Comparison of ENCODE assay signal across 23 cellular contexts in genomic region chr3:9198261-9198660, GRCh38. TPM values are rescaled to one million over a fixed set of nuclear protein-coding genes. Genes with fewer than 3 reads are reported as not detected.
DNase-seq lines count a peak whose midpoint lies in the region; ATAC-seq and TF ChIP-seq lines count a peak whose summit lies in the region.
"Had no signal": no experiment of that assay in that cellular context is flagged by ENCODE, and none has a peak within 500 bp of the region (broad histone marks: within the 10 kb centered on the region; RNA-seq: fewer than 3 reads in every experiment).

No MANE protein-coding gene starts in this region.

- no peak overlapping the region for H2AFZ ChIP-seq in neural cell (ENCODE audit: low read depth, low read length)
- H2AFZ ChIP-seq: PC-9 had no signal

- H3K9me3 ChIP-seq in endodermal cell (ENCODE audit: control insufficient read depth, low read length) (no peaks in the 10 kb centered on the region), neural cell (ENCODE audit: low read length) (no peaks in the 10 kb centered on the region), testis (no peaks in the 10 kb centered on the region), Peyer's patch (no peaks in the 10 kb centered on the region)
- H3K9me3 ChIP-seq: SJSA1 had no signal

- H3K4me3 Mint-ChIP-seq in endodermal cell: no peak overlapping the region
- H3K4me3 Mint-ChIP-seq: CD4-positive, alpha-beta memory T cell had no signal

- 100% methylated on average over 1 to 2 of the region's 3 CpGs for WGBS in endodermal cell (ENCODE audit: insufficient coverage in 1 of 2, insufficient read length in 1 of 2), 2 experiments
- WGBS in testis, 2 donors: 84 to 88% methylated on average over 3 of the region's 3 CpGs

- no peak for TF ChIP-seq CTCF in endodermal cell (conservative IDR thresholded peaks at IDR 0.05)
- TF ChIP-seq CTCF in neural cell (IDR thresholded peaks at IDR 0.05; ENCODE audit: poor library complexity, severe bottlenecking): no peak
- no peak for TF ChIP-seq CTCF in testis (IDR thresholded peaks at IDR 0.05)
- TF ChIP-seq CTCF in Peyer's patch (IDR thresholded peaks at IDR 0.05): no peak

- peaks cover 6% of the 10 kb centered on the region for H3K4me1 ChIP-seq in endodermal cell (ENCODE audit: control insufficient read depth, insufficient read depth, low read length)
- peaks cover 23% of the 10 kb centered on the region for H3K4me1 ChIP-seq in testis
- no peaks in the 10 kb centered on the region for H3K4me1 ChIP-seq in Peyer's patch
- H3K4me1 ChIP-seq: SJSA1 had no signal

- peaks cover 48% of the 10 kb centered on the region for H3K79me2 ChIP-seq in neural cell (replicated peaks; ENCODE audit: insufficient read depth, low read length)

- no peaks in the 10 kb centered on the region for H3F3A ChIP-seq in neural cell (ENCODE audit: insufficient read depth, low read length, poor library complexity, severe bottlenecking)

- H3K27ac Mint-ChIP-seq in endodermal cell: no peak overlapping the region

- TF ChIP-seq EP300 in neural cell (conservative IDR thresholded peaks at IDR 0.05; ENCODE audit: poor library complexity, severe bottlenecking): no peak

- no peaks in the 10 kb centered on the region for H3K9me3 Mint-ChIP-seq in endodermal cell
- H3K9me3 Mint-ChIP-seq: CD4-positive, alpha-beta memory T cell had no signal

- H3K4me3 ChIP-seq in endodermal cell (ENCODE audit: low read length): no peak overlapping the region
- H3K4me3 ChIP-seq in neural cell (ENCODE audit: low read length): no peak overlapping the region
- no peak overlapping the region for H3K4me3 ChIP-seq in testis
- H3K4me3 ChIP-seq in Peyer's patch: no peak overlapping the region
- H3K4me3 ChIP-seq: PC-9, SJSA1 had no signal

- H3K27me3 ChIP-seq in endodermal cell (ENCODE audit: control insufficient read depth, insufficient read depth, low read length, poor library complexity, severe bottlenecking) (no peaks in the 10 kb centered on the region), neural cell (ENCODE audit: insufficient read depth, low read depth, low read length) (no peaks in the 10 kb centered on the region), testis (no peaks in the 10 kb centered on the region), Peyer's patch (no peaks in the 10 kb centered on the region)
- H3K27me3 ChIP-seq: SJSA1 had no signal

- no peak overlapping the region for H3K4me2 ChIP-seq in neural cell (ENCODE audit: low read length)
- H3K4me2 ChIP-seq: PC-9 had no signal

- ATAC-seq in GM18868 (IDR thresholded peaks at IDR 0.05; ENCODE audit: unreplicated experiment): no peak
- ATAC-seq: HCT116 had no signal

- no peaks in the 10 kb centered on the region for H3K9me2 ChIP-seq in neural cell (ENCODE audit: insufficient read depth, low read length)

- H3K27me3 Mint-ChIP-seq in endodermal cell (ENCODE audit: insufficient read depth): peaks cover 7% of the 10 kb centered on the region
- H3K27me3 Mint-ChIP-seq: CD4-positive, alpha-beta memory T cell had no signal

- no peaks in the 10 kb centered on the region for H3K36me3 Mint-ChIP-seq in endodermal cell (ENCODE audit: low read depth)
- H3K36me3 Mint-ChIP-seq: CD4-positive, alpha-beta memory T cell had no signal

- H3K4me1 Mint-ChIP-seq in endodermal cell: peaks cover 40% of the 10 kb centered on the region
- H3K4me1 Mint-ChIP-seq: CD4-positive, alpha-beta memory T cell had no signal

- H4K20me1 ChIP-seq in neural cell (ENCODE audit: insufficient read depth): no peaks in the 10 kb centered on the region

- no peak for TF ChIP-seq POLR2A in testis (IDR thresholded peaks at IDR 0.05)
- TF ChIP-seq POLR2A in Peyer's patch (IDR thresholded peaks at IDR 0.05): no peak

- H3K36me3 ChIP-seq in endodermal cell (ENCODE audit: control insufficient read depth, insufficient read depth, low read length): no peaks in the 10 kb centered on the region
- H3K36me3 ChIP-seq in neural cell (ENCODE audit: insufficient read depth, low read length): no peaks in the 10 kb centered on the region
- no peaks in the 10 kb centered on the region for H3K36me3 ChIP-seq in testis (ENCODE audit: low read depth, missing control alignments)
- H3K36me3 ChIP-seq in Peyer's patch: no peaks in the 10 kb centered on the region
- H3K36me3 ChIP-seq: SJSA1 had no signal

- DNase-seq in endodermal cell (no peak), testis (no peak), Peyer's patch (no peak)
- DNase-seq in stimulated activated CD8-positive, alpha-beta memory T cell treated with anti-CD3 and anti-CD28 coated beads, Interleukin-4, amount 100 ng/mL, for 48 hours: no peak
- DNase-seq: CD4-positive, alpha-beta memory T cell; COR-L47; DMS53; NCI-H1092; NCI-H1417 treated with DMSO at 0.1 percent for 48 hours; NCI-H1694 treated with DMSO at 0.1 percent for 48 hours; NCI-H2081; NCI-H2227 treated with DMSO at 0.1 percent for 48 hours; NCI-H510A treated with DMSO at 0.1 percent for 48 hours; NCI-H774; PC-9; Right ventricle myocardium superior; RPMI8226 had no signal

- TF ChIP-seq RAD21 in neural cell (conservative IDR thresholded peaks at IDR 0.05): no peak

- H3K27ac ChIP-seq in angular gyrus (ENCODE audit: low read depth, low read length) (peak overlapping the region; percentile 38), endodermal cell (ENCODE audit: low read depth, low read length) (peak overlapping the region; percentile 74), neural cell (ENCODE audit: low read length) (peak overlapping the region; percentile 17), testis (peak overlapping the region; percentile 21 to 47), Peyer's patch (no peak overlapping the region)
- H3K27ac ChIP-seq: HL-60, PC-9, SJSA1 had no signal

- intact Hi-C loops in testis (cut with DNase I; ENCODE audit: low total_unique reads): no loop called here

- H3K9ac ChIP-seq in endodermal cell (ENCODE audit: extremely low read depth, low read length, poor library complexity, severe bottlenecking) (no peak overlapping the region), neural cell (ENCODE audit: low read length) (no peak overlapping the region)

TF ChIP-seq in neural cell, 6 proteins besides CTCF, POLR2A, EP300 and RAD21:
- TF ChIP-seq POLR2AphosphoS5 (IDR thresholded peaks at IDR 0.05) (no peak), REST (IDR thresholded peaks at IDR 0.05; ENCODE audit: borderline replicate concordance) (no peak), TAF1 (IDR thresholded peaks at IDR 0.05; ENCODE audit: low read depth) (no peak), EZH2 (IDR thresholded peaks at IDR 0.05; ENCODE audit: borderline replicate concordance, insufficient read depth, low read length, poor library complexity, severe bottlenecking) (no peak), MXI1 (conservative IDR thresholded peaks at IDR 0.05; ENCODE audit: poor library complexity, severe bottlenecking) (no peak), SMC3 (conservative IDR thresholded peaks at IDR 0.05; ENCODE audit: poor library complexity) (no peak)

RNA-seq across cellular contexts. Expression of gene SRGAP3, which starts 51.2 kb away (rescaled TPM):
- 1 to 10 TPM; 5.0 to 8.1 TPM for total RNA-seq in endodermal cell
- polyA plus RNA-seq in endodermal cell (2013, experiment 1 of 2): 81.2 TPM
- 69.8 TPM for polyA plus RNA-seq in endodermal cell (2013, experiment 2 of 2)
- polyA plus RNA-seq in neural cell: 31.5 and 45.6 TPM in 2 replicates
- polyA minus RNA-seq in neural cell: 154 and 207 TPM in 2 replicates
- 10 to 100 TPM; 58.5 to 65.9 TPM for total RNA-seq in testis
- 16.5 TPM for polyA plus RNA-seq in testis (ENCODE audit: insufficient read depth, low read depth, low replicate concordance)
- total RNA-seq in Peyer's patch: 10 to 100 TPM in 3 of 4 donors, 1 to 10 TPM in 1; 6.7 to 24.8 (median 19.7) TPM

Comparison
In these comparisons a context has a peak if more than half of its experiments do, and no peak if none do; other contexts are left out.
1. H3K27ac ChIP-seq: peak in angular gyrus (single experiment), endodermal cell (single experiment), neural cell (single experiment) and testis (2 of 2); none in Peyer's patch (0 of 4).